Comparison of ENCODE assay signal across 9 cellular contexts in genomic region chr11:118216621-118217526, GRCh38. TPM values are rescaled to one million over a fixed set of nuclear protein-coding genes. Genes with fewer than 3 reads are reported as not detected.
DNase-seq lines count a peak whose midpoint lies in the region; ATAC-seq and TF ChIP-seq lines count a peak whose summit lies in the region.
"Had no signal": no experiment of that assay in that cellular context is flagged by ENCODE, and none has a peak within 500 bp of the region (broad histone marks: within the 10 kb centered on the region; RNA-seq: fewer than 3 reads in every experiment).

No MANE protein-coding gene starts in this region.

- no peaks in the 10 kb centered on the region for H3K27me3 Mint-ChIP-seq in CD4-positive, alpha-beta T cell
- H3K27me3 Mint-ChIP-seq in T-helper 2 cell treated with Interferon-gamma antibody and Interleukin-4, amounts not matched to agents 5 μg/mL and 100 μg/mL, for 36 hours (ENCODE audit: low read depth): no peaks in the 10 kb centered on the region

- H3K36me3 Mint-ChIP-seq in CD4-positive, alpha-beta T cell (ENCODE audit: low read depth): peaks cover 33% of the 10 kb centered on the region
- peaks cover 40% of the 10 kb centered on the region for H3K36me3 Mint-ChIP-seq in T-helper 2 cell treated with Interferon-gamma antibody and Interleukin-4, amounts not matched to agents 5 μg/mL and 100 μg/mL, for 36 hours (ENCODE audit: low read depth)

- peak; percentile 75 for ATAC-seq in CD4-positive, alpha-beta T cell (ENCODE audit: poor library complexity)
- ATAC-seq in GM21447 (IDR thresholded peaks at IDR 0.05; ENCODE audit: unreplicated experiment) (peak; percentile 47), HG03571 (IDR thresholded peaks at IDR 0.05; ENCODE audit: unreplicated experiment) (no peak), HG03469 (IDR thresholded peaks at IDR 0.05; ENCODE audit: unreplicated experiment) (no peak)

- peaks cover 9% of the 10 kb centered on the region; the same call in 1 of the 2 replicates for H3F3A ChIP-seq in MM.1S (ENCODE audit: insufficient read depth, low read length)

- H3K4me3 Mint-ChIP-seq in CD4-positive, alpha-beta T cell: peak overlapping the region; percentile 84
- peak overlapping the region; percentile 78 for H3K4me3 Mint-ChIP-seq in T-helper 2 cell treated with Interferon-gamma antibody and Interleukin-4, amounts not matched to agents 5 μg/mL and 100 μg/mL, for 36 hours

- H3K79me2 ChIP-seq in MM.1S (ENCODE audit: low read length): no peaks in the 10 kb centered on the region

- peaks cover 99% of the 10 kb centered on the region for H3K4me1 Mint-ChIP-seq in CD4-positive, alpha-beta T cell (ENCODE audit: low read depth)
- peaks cover 95% of the 10 kb centered on the region for H3K4me1 Mint-ChIP-seq in T-helper 2 cell treated with Interferon-gamma antibody and Interleukin-4, amounts not matched to agents 5 μg/mL and 100 μg/mL, for 36 hours (ENCODE audit: low read depth)

- CTCF ChIA-PET in CD4-positive, alpha-beta T cell (lab: Charles Lee): interaction anchor here (0.7 to 2.5 kb wide), 12 partner anchors 10 to 136 kb away, joined by 3 to 25 read pairs (median 4); partner anchors contain the start of genes MPZL2 and MPZL3

- H3K4me3 ChIP-seq in MM.1S (ENCODE audit: low read length): no peak overlapping the region

- no peaks in the 10 kb centered on the region for H3K9me2 ChIP-seq in MM.1S (replicated peaks; ENCODE audit: insufficient read depth, low read length)

- no peaks in the 10 kb centered on the region for H3K36me3 ChIP-seq in MM.1S (replicated peaks; ENCODE audit: insufficient read depth, low read length)

- no peaks in the 10 kb centered on the region for H3K27me3 ChIP-seq in CD4-positive, alpha-beta T cell (ENCODE audit: control insufficient read depth, insufficient read depth, low read length)
- H3K27me3 ChIP-seq in MM.1S (replicated peaks; ENCODE audit: insufficient read depth, low read length): peaks cover 70% of the 10 kb centered on the region

- no peak overlapping the region for H3K27ac Mint-ChIP-seq in CD4-positive, alpha-beta T cell
- H3K27ac Mint-ChIP-seq in T-helper 2 cell treated with Interferon-gamma antibody and Interleukin-4, amounts not matched to agents 5 μg/mL and 100 μg/mL, for 36 hours: peak overlapping the region; percentile 94

- no peak overlapping the region for H3K9ac ChIP-seq in MM.1S (ENCODE audit: low read length)

- no peaks in the 10 kb centered on the region; the same call in 1 of the 2 replicates for H4K20me1 ChIP-seq in MM.1S (ENCODE audit: insufficient read depth, low read length)

- TF ChIP-seq CTCF in CD4-positive, alpha-beta T cell (IDR thresholded peaks at IDR 0.05): no peak
- TF ChIP-seq CTCF in MM.1S (IDR thresholded peaks at IDR 0.05; ENCODE audit: low read length): no peak

- peak in 7 of 10 experiments; percentile 19 to 43 (median 26) for DNase-seq in CD4-positive, alpha-beta T cell
- peak; percentile 74 for DNase-seq in T-helper 2 cell treated with Interferon-gamma antibody and Interleukin-4, amounts not matched to agents 5 μg/mL and 100 μg/mL, for 36 hours (ENCODE audit: low spot score)
- DNase-seq in effector CD4-positive, alpha-beta T cell: peak; percentile 43
- DNase-seq in MM.1S (no peak), NCI-H187 treated with DMSO at 0.1 percent for 48 hours (lab: John Stamatoyannopoulos, UW) (no peak)
- DNase-seq: caudate nucleus had no signal

- peaks cover 15% of the 10 kb centered on the region for H3K4me1 ChIP-seq in MM.1S (ENCODE audit: low read length)

- H2AFZ ChIP-seq in MM.1S (ENCODE audit: low read length): no peak overlapping the region

- intact Hi-C loops in CD4-positive, alpha-beta T cell (cut with DNase I, micrococcal nuclease): loop anchor here in 1 of 2 experiments (5.0 kb wide), 2 partner anchors 35 to 90 kb away; partner anchors contain the start of gene MPZL3

- POLR2A ChIA-PET in CD4-positive, alpha-beta T cell (lab: Charles Lee): interaction anchor here (0.6 to 3.7 kb wide), 9 partner anchors 8 to 123 kb away, joined by 3 to 15 read pairs (median 6); partner anchors contain the start of gene JAML

- no peaks in the 10 kb centered on the region for H3K9me3 ChIP-seq in CD4-positive, alpha-beta T cell (ENCODE audit: control insufficient read depth, low read length)
- no peaks in the 10 kb centered on the region for H3K9me3 ChIP-seq in MM.1S (replicated peaks; ENCODE audit: insufficient read depth, low read length)

- H3K4me2 ChIP-seq in MM.1S (ENCODE audit: low read depth, low read length): no peak overlapping the region

- peak overlapping the region; percentile 52 for H3K27ac ChIP-seq in CD4-positive, alpha-beta T cell (ENCODE audit: low read depth, low read length)
- H3K27ac ChIP-seq in MM.1S (ENCODE audit: low read length): no peak overlapping the region

- H3K9me3 Mint-ChIP-seq in CD4-positive, alpha-beta T cell: no peaks in the 10 kb centered on the region
- no peaks in the 10 kb centered on the region for H3K9me3 Mint-ChIP-seq in T-helper 2 cell treated with Interferon-gamma antibody and Interleukin-4, amounts not matched to agents 5 μg/mL and 100 μg/mL, for 36 hours

RNA-seq across cellular contexts. Expression of gene JAML, which starts 7.9 kb away (rescaled TPM):
- 10 to 100 TPM; 26.7 to 30.3 TPM for total RNA-seq in CD4-positive, alpha-beta T cell

RNA-seq across cellular contexts. Expression of gene MPZL3, which starts 35.3 kb away (rescaled TPM):
- total RNA-seq in CD4-positive, alpha-beta T cell: 10 to 100 TPM; 29.0 to 30.2 TPM

RNA-seq across cellular contexts. Expression of gene SCN2B, which starts 40.4 kb away (rescaled TPM):
- total RNA-seq in CD4-positive, alpha-beta T cell: not detected

RNA-seq across cellular contexts. Expression of gene MPZL2, which starts 47.2 kb away (rescaled TPM):
- 1 to 10 TPM in 1 of 2 experiments, under 1 TPM in 1; 0.95 to 1.8 TPM for total RNA-seq in CD4-positive, alpha-beta T cell

Comparison
In these comparisons a context has a peak if more than half of its experiments do, and no peak if none do; other contexts are left out.
1. ATAC-seq: peak in CD4-positive, alpha-beta T cell (single experiment) and GM21447 (single experiment); none in HG03571 (single experiment) and HG03469 (single experiment).
2. DNase-seq: peak in CD4-positive, alpha-beta T cell (7 of 10), T-helper 2 cell treated with Interferon-gamma antibody and Interleukin-4, amounts not matched to agents 5 μg/mL and 100 μg/mL, for 36 hours (single experiment) and effector CD4-positive, alpha-beta T cell (single experiment); none in MM.1S (single experiment) and NCI-H187 treated with DMSO at 0.1 percent for 48 hours (single experiment).